1 cellular context compared by ENCODE assay signal in genomic region chr9:136807281-136808074, GRCh38.
TF ChIP-seq lines count a peak whose summit lies in the region.

RABL6 (plus strand) TSS chr9:136807948; CDS start chr9:136808197, 249 bp downstream.

TF ChIP-seq in WTC11, 78 proteins besides CTCF, POLR2A, EP300 and RAD21 (continued from another document):
- no peak for TF ChIP-seq ZNF121 (CRISPR knock-in tag; IDR thresholded peaks at IDR 0.05)
- peak; percentile 55 for TF ChIP-seq MAX (CRISPR knock-in tag; IDR thresholded peaks at IDR 0.05)
- no peak for TF ChIP-seq ZNF138 (CRISPR knock-in tag; conservative IDR thresholded peaks at IDR 0.05)
- TF ChIP-seq ZNF317 (CRISPR knock-in tag; IDR thresholded peaks at IDR 0.05; ENCODE audit: borderline replicate concordance, low read depth): no peak
- no peak for TF ChIP-seq FOXK1 (CRISPR knock-in tag; IDR thresholded peaks at IDR 0.05)
- no peak for TF ChIP-seq ZNF671 (CRISPR knock-in tag; IDR thresholded peaks at IDR 0.05)
- peak; percentile 2; the same call in 1 of the 2 replicates for TF ChIP-seq USF1 (CRISPR knock-in tag; IDR thresholded peaks at IDR 0.05)
- peak; percentile 63; the same call in 1 of the 2 replicates for TF ChIP-seq ETV6 (CRISPR knock-in tag; IDR thresholded peaks at IDR 0.05)
- TF ChIP-seq OVOL2 (CRISPR knock-in tag; IDR thresholded peaks at IDR 0.05; ENCODE audit: borderline replicate concordance): no peak
- TF ChIP-seq ELF4 (CRISPR knock-in tag; IDR thresholded peaks at IDR 0.05; ENCODE audit: low read depth): no peak
- no peak for TF ChIP-seq ATF1 (CRISPR knock-in tag; IDR thresholded peaks at IDR 0.05)
- TF ChIP-seq IRF2 (CRISPR knock-in tag; IDR thresholded peaks at IDR 0.05; ENCODE audit: borderline replicate concordance, low read depth): no peak
- peak; percentile 41; the same call in 1 of the 2 replicates for TF ChIP-seq ZNF232 (CRISPR knock-in tag; IDR thresholded peaks at IDR 0.05)
- TF ChIP-seq EMX1 (CRISPR knock-in tag; IDR thresholded peaks at IDR 0.05): no peak
